8 cellular contexts compared by ENCODE assay signal in genomic region chr2:158464426-158465281, GRCh38. TPM values are rescaled to one million over a fixed set of nuclear protein-coding genes. Genes with fewer than 3 reads are reported as not detected.
DNase-seq lines count a peak whose midpoint lies in the region; ATAC-seq, FAIRE-seq and TF ChIP-seq lines count a peak whose summit lies in the region.

No MANE protein-coding gene starts in this region.

- no peaks in the 10 kb centered on the region for H3K27me3 ChIP-seq in esophagus squamous epithelium
- H3K27me3 ChIP-seq in upper lobe of right lung = no peaks in the 10 kb centered on the region

- TF ChIP-seq RAD21 in A549 (conservative IDR thresholded peaks at IDR 0.05 in 1 of 2, IDR thresholded peaks at IDR 0.05 in 1 of 2) = peak in 1 of 2 experiments; percentile 40; a peak in 3 of 5 replicates

- H3K4me3 ChIP-seq in A549 = no peak overlapping the region
- no peak overlapping the region for H3K4me3 ChIP-seq in esophagus squamous epithelium
- H3K4me3 ChIP-seq in upper lobe of right lung = no peak overlapping the region

- 70% methylated on average over 4 of the region's 4 CpGs for WGBS in A549 (ENCODE audit: missing lambda C conversion rate)
- WGBS in esophagus squamous epithelium, 2 donors = 75 to 81% methylated on average over 4 of the region's 4 CpGs

- CTCF ChIA-PET in A549 (lab: Yijun Ruan, JAX) = interaction anchor here (0.6 to 2.1 kb wide), 5 partner anchors 9 to 285 kb away, joined by 3 to 8 read pairs (median 3); no protein-coding TSS in a partner anchor

- H3K4me1 ChIP-seq in A549 (peaks cover 31% of the 10 kb centered on the region), esophagus squamous epithelium (peaks cover 0 to 41% (median 0%) of the 10 kb centered on the region in 3 donors), upper lobe of right lung (peaks cover 17% of the 10 kb centered on the region)

- H3K9me3 ChIP-seq in A549 (no peaks in the 10 kb centered on the region), esophagus squamous epithelium (no peaks in the 10 kb centered on the region), upper lobe of right lung (no peaks in the 10 kb centered on the region)

- H3K4me2 ChIP-seq in A549 = no peak overlapping the region

- intact Hi-C loops in esophagus squamous epithelium (cut with DNase I) = no loop called here
- intact Hi-C loops in upper lobe of right lung (cut with DNase I) = no loop called here

- H3K36me3 ChIP-seq in esophagus squamous epithelium (peaks cover 0 to under 1% (median 0%) of the 10 kb centered on the region in 3 donors), upper lobe of right lung (no peaks in the 10 kb centered on the region)

- POLR2A ChIA-PET in A549 (lab: Yijun Ruan, JAX) = no interaction called here

- no peak for TF ChIP-seq EP300 in A549 (IDR thresholded peaks at IDR 0.05)

- DNase-seq in A549 (ENCODE audit: low read depth in 1 of 2, low spot score in 1 of 2) (peak; percentile 29 to 56), GM12892 (ENCODE audit: insufficient read length) (no peak), NCI-H774 (lab: John Stamatoyannopoulos, UW) (peak; percentile 69), esophagus squamous epithelium (lab: John Stamatoyannopoulos, UW) (no peak), upper lobe of right lung (no peak), SHP77 treated with DMSO at 0.1 percent for 48 hours (lab: John Stamatoyannopoulos, UW) (no peak), NOMO-1 treated with dmso at 0.1 percent for 144 hours (lab: John Stamatoyannopoulos, UW; ENCODE audit: unreplicated experiment) (no peak)

- TF ChIP-seq POLR2A in A549 (IDR thresholded peaks at IDR 0.05; ENCODE audit: low read length) (no peak), GM12892 (IDR thresholded peaks at IDR 0.05; ENCODE audit: low read depth, low read length) (no peak), esophagus squamous epithelium (IDR thresholded peaks at IDR 0.05) (no peak)

- no peak overlapping the region for H3K27ac ChIP-seq in A549
- no peak overlapping the region for H3K27ac ChIP-seq in esophagus squamous epithelium
- no peak overlapping the region for H3K27ac ChIP-seq in upper lobe of right lung

- peak; percentile 73 for FAIRE-seq in A549 (lab: Jason Lieb, UNC)
- peak; percentile 78 for FAIRE-seq in GM12892 (lab: Jason Lieb, UNC)

- TF ChIP-seq CTCF in A549 (IDR thresholded peaks at IDR 0.05) = peak; percentile 53; the same call in 2 of the 3 replicates
- peak in 5 of 6 experiments; percentile 7 to 59 (median 31) for TF ChIP-seq CTCF in esophagus squamous epithelium (IDR thresholded peaks at IDR 0.05)
- peak; percentile 45 for TF ChIP-seq CTCF in upper lobe of right lung (IDR thresholded peaks at IDR 0.05)

- ATAC-seq in A549 = peak; percentile 73 to 90; a peak in 5 of 6 replicates
- ATAC-seq in HG02852 (IDR thresholded peaks at IDR 0.05; ENCODE audit: unreplicated experiment) = peak; percentile 73
- ATAC-seq in upper lobe of right lung = peak; percentile 36

TF ChIP-seq in A549, 52 proteins besides CTCF, POLR2A, EP300 and RAD21:
- no peak for TF ChIP-seq NPAS2 (CRISPR knock-in tag; IDR thresholded peaks at IDR 0.05; ENCODE audit: borderline replicate concordance)
- TF ChIP-seq SREBF2 (IDR thresholded peaks at IDR 0.05) = no peak
- TF ChIP-seq MAFK (IDR thresholded peaks at IDR 0.05; ENCODE audit: partially characterized antibody) = peak; percentile 27
- TF ChIP-seq RARB (CRISPR knock-in tag; IDR thresholded peaks at IDR 0.05) = no peak
- TF ChIP-seq SMC3 (IDR thresholded peaks at IDR 0.05) = 0 out of 3 replicates have a peak, but pooled peaks have one; percentile 16

RNA-seq across cellular contexts. Expression of gene PKP4, which starts 7.9 kb away (rescaled TPM):
- 56.6 and 57.9 TPM in 2 replicates for polyA plus RNA-seq in A549 (2011; rRNA removed)
- 23.5 and 29.0 TPM in 2 replicates for polyA plus RNA-seq in A549 (2012; cell fraction: cytosol; rRNA removed)
- polyA plus RNA-seq in A549 (2012; cell fraction: nucleus; rRNA removed) = 42.4 and 45.8 TPM in 2 replicates
- polyA plus RNA-seq in A549 (2017; fragmentation: RNase III; extraction: RNeasy Plus Mini Kit Qiagen cat#74134 plus additional on column Dnase treatment) = 26.7 to 33.4 TPM (median 27.0 TPM) in 3 replicates
- 123 and 140 TPM in 2 replicates for polyA minus RNA-seq in A549 (2011; rRNA and poly(A)+ RNA removed)
- polyA plus RNA-seq in GM12892 (2012; ENCODE audit: missing spikeins) = 12.6 TPM
- 10 to 100 TPM; 36.3 to 77.1 (median 46.6) TPM for total RNA-seq in esophagus squamous epithelium
- 74.7 TPM for total RNA-seq in upper lobe of right lung

RNA-seq across cellular contexts. Expression of gene CCDC148, which starts 8.1 kb away (rescaled TPM):
- polyA plus RNA-seq in A549 (2011; rRNA removed) = 0.56 and 0.85 TPM in 2 replicates
- polyA plus RNA-seq in A549 (2012; cell fraction: cytosol; rRNA removed) = 0.26 and 0.45 TPM in 2 replicates
- 0.11 and 0.20 TPM in 2 replicates for polyA plus RNA-seq in A549 (2012; cell fraction: nucleus; rRNA removed)
- 0.41 to 0.61 TPM (median 0.50 TPM) in 3 replicates for polyA plus RNA-seq in A549 (2017; fragmentation: RNase III; extraction: RNeasy Plus Mini Kit Qiagen cat#74134 plus additional on column Dnase treatment)
- 0.83 and 2.7 TPM in 2 replicates for polyA minus RNA-seq in A549 (2011; rRNA and poly(A)+ RNA removed)
- polyA plus RNA-seq in GM12892 (2012; ENCODE audit: missing spikeins) = not detected
- under 1 TPM in 2 of 4 donors, not detected in 2; 0.19 to 0.31 TPM for total RNA-seq in esophagus squamous epithelium
- total RNA-seq in upper lobe of right lung = 1.2 TPM

Comparison
In these comparisons a context has a peak if more than half of its experiments do, and no peak if none do; other contexts are left out.
1. DNase-seq: peak in A549 (2 of 2) and NCI-H774 (single experiment); none in GM12892 (single experiment), esophagus squamous epithelium (single experiment), upper lobe of right lung (single experiment), SHP77 treated with DMSO at 0.1 percent for 48 hours (single experiment) and NOMO-1 treated with dmso at 0.1 percent for 144 hours (single experiment).
2. Peak in every context shown above with its lines, with median percentiles within 50 percentile points of each other: ATAC-seq and CTCF ChIP-seq.